ENCODE assay signal across 1 cellular context in the genomic region with DNA sequence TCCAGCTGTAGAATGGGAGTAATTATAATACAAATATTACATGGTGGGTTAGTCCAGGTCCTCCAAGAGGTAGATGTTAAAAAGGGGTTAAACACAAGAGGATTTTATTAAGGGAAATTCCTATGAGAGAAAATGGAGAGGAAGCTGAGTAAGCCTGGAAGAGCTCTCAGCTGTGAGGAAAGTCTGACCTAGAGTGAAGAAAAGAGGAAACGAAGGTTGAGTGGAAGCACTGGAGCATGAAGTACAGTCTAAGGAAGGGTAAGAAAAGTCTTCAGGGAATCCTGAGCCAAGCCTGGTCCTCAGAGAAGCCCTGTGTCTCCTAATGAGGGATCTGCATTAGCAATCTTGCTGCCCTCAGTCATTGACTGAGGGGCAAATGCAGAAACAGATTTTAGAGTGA.
TF ChIP-seq lines count a peak whose summit lies in the region.

No MANE protein-coding gene starts in this region.

TF ChIP-seq in WTC11, 78 proteins besides CTCF, POLR2A, EP300 and RAD21 (continued from another document):
- TF ChIP-seq, protein P1, sequence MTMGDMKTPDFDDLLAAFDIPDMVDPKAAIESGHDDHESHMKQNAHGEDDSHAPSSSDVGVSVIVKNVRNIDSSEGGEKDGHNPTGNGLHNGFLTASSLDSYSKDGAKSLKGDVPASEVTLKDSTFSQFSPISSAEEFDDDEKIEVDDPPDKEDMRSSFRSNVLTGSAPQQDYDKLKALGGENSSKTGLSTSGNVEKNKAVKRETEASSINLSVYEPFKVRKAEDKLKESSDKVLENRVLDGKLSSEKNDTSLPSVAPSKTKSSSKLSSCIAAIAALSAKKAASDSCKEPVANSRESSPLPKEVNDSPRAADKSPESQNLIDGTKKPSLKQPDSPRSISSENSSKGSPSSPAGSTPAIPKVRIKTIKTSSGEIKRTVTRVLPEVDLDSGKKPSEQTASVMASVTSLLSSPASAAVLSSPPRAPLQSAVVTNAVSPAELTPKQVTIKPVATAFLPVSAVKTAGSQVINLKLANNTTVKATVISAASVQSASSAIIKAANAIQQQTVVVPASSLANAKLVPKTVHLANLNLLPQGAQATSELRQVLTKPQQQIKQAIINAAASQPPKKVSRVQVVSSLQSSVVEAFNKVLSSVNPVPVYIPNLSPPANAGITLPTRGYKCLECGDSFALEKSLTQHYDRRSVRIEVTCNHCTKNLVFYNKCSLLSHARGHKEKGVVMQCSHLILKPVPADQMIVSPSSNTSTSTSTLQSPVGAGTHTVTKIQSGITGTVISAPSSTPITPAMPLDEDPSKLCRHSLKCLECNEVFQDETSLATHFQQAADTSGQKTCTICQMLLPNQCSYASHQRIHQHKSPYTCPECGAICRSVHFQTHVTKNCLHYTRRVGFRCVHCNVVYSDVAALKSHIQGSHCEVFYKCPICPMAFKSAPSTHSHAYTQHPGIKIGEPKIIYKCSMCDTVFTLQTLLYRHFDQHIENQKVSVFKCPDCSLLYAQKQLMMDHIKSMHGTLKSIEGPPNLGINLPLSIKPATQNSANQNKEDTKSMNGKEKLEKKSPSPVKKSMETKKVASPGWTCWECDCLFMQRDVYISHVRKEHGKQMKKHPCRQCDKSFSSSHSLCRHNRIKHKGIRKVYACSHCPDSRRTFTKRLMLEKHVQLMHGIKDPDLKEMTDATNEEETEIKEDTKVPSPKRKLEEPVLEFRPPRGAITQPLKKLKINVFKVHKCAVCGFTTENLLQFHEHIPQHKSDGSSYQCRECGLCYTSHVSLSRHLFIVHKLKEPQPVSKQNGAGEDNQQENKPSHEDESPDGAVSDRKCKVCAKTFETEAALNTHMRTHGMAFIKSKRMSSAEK (CRISPR knock-in tag; IDR thresholded peaks at IDR 0.05; ENCODE audit: borderline replicate concordance) = no peak
- TF ChIP-seq SOX15 (CRISPR knock-in tag; IDR thresholded peaks at IDR 0.05) (no peak), FOXK1 (CRISPR knock-in tag; IDR thresholded peaks at IDR 0.05) (no peak), RORB (CRISPR knock-in tag; IDR thresholded peaks at IDR 0.05) (no peak), NR2C2 (CRISPR knock-in tag; IDR thresholded peaks at IDR 0.05) (no peak), IRF2 (CRISPR knock-in tag; IDR thresholded peaks at IDR 0.05; ENCODE audit: borderline replicate concordance, low read depth) (no peak)
- TF ChIP-seq, protein P2, sequence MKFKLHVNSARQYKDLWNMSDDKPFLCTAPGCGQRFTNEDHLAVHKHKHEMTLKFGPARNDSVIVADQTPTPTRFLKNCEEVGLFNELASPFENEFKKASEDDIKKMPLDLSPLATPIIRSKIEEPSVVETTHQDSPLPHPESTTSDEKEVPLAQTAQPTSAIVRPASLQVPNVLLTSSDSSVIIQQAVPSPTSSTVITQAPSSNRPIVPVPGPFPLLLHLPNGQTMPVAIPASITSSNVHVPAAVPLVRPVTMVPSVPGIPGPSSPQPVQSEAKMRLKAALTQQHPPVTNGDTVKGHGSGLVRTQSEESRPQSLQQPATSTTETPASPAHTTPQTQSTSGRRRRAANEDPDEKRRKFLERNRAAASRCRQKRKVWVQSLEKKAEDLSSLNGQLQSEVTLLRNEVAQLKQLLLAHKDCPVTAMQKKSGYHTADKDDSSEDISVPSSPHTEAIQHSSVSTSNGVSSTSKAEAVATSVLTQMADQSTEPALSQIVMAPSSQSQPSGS (CRISPR knock-in tag; IDR thresholded peaks at IDR 0.05; ENCODE audit: borderline replicate concordance, low read depth) = no peak
- TF ChIP-seq, protein P3, sequence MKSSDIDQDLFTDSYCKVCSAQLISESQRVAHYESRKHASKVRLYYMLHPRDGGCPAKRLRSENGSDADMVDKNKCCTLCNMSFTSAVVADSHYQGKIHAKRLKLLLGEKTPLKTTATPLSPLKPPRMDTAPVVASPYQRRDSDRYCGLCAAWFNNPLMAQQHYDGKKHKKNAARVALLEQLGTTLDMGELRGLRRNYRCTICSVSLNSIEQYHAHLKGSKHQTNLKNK (CRISPR knock-in tag; IDR thresholded peaks at IDR 0.05) = no peak
- TF ChIP-seq, protein P4, sequence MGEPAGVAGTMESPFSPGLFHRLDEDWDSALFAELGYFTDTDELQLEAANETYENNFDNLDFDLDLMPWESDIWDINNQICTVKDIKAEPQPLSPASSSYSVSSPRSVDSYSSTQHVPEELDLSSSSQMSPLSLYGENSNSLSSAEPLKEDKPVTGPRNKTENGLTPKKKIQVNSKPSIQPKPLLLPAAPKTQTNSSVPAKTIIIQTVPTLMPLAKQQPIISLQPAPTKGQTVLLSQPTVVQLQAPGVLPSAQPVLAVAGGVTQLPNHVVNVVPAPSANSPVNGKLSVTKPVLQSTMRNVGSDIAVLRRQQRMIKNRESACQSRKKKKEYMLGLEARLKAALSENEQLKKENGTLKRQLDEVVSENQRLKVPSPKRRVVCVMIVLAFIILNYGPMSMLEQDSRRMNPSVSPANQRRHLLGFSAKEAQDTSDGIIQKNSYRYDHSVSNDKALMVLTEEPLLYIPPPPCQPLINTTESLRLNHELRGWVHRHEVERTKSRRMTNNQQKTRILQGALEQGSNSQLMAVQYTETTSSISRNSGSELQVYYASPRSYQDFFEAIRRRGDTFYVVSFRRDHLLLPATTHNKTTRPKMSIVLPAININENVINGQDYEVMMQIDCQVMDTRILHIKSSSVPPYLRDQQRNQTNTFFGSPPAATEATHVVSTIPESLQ (CRISPR knock-in tag; IDR thresholded peaks at IDR 0.05) = no peak
- TF ChIP-seq, protein P5, sequence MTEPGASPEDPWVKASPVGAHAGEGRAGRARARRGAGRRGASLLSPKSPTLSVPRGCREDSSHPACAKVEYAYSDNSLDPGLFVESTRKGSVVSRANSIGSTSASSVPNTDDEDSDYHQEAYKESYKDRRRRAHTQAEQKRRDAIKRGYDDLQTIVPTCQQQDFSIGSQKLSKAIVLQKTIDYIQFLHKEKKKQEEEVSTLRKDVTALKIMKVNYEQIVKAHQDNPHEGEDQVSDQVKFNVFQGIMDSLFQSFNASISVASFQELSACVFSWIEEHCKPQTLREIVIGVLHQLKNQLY (CRISPR knock-in tag; IDR thresholded peaks at IDR 0.05) = no peak
